ENCODE assay signal across 4 cellular contexts in the genomic region with DNA sequence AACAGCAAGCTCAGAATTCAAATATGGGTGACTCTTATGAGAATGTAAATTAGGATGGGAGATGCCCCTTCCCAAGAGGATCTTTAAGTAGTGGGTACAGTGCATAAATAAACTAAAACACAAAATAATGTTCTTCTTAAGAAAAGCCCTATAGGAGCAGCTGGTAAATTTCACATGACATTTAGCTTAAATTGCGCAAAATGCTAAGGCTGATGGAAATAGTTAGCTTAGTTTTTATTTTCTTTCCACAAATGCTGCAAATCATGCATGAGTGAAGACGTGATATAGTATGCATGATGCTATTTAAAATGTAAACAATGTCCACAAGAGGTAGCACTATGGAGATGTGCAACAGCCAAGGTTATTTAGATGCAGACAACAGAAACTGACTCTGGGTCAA.
"Had no signal": no experiment of that assay in that cellular context is flagged by ENCODE, and none has a peak within 500 bp of the region (broad histone marks: within the 10 kb centered on the region; RNA-seq: fewer than 3 reads in every experiment).

No MANE protein-coding gene starts in this region.

- H3K4me3 ChIP-seq: GM23338 had no signal

- ATAC-seq: GM23338 had no signal

- H2AFZ ChIP-seq: GM23338 had no signal

- H3K4me2 ChIP-seq: GM23338 had no signal

- DNase-seq: H9, HCEC 1CT, KBM-7 had no signal
